ENCODE assay signal across 40 cellular contexts in genomic region chr20:41978875-41979274, GRCh38.
"Had no signal": no experiment of that assay in that cellular context is flagged by ENCODE, and none has a peak within 500 bp of the region (broad histone marks: within the 10 kb centered on the region; RNA-seq: fewer than 3 reads in every experiment).

No MANE protein-coding gene starts in this region.

- FAIRE-seq: astrocyte, bronchial epithelial cell had no signal

- H3K4me1 Mint-ChIP-seq: activated naive CD4-positive, alpha-beta T cell treated with anti-CD3 and anti-CD28 coated beads, Interleukin-2, amount 10 ng/mL, durations not matched to agents 7 days and 5 days; activated naive CD4-positive, alpha-beta T cell treated with anti-CD3 and anti-CD28 coated beads, Interleukin-2, amount 50 U/mL, for 24 hours; activated naive CD8-positive, alpha-beta T cell treated with anti-CD3 and anti-CD28 coated beads for 36 hours; activated naive CD8-positive, alpha-beta T cell treated with anti-CD3 and anti-CD28 coated beads, Interleukin-2, amount 10 ng/mL, durations not matched to agents 7 days and 5 days; activated naive CD8-positive, alpha-beta T cell treated with anti-CD3 and anti-CD28 coated beads, Interleukin-2, amount 50 U/mL, for 24 hours; activated T-helper 17 cell treated with anti-CD3 and anti-CD28 coated beads, Interleukin-2, amount 50 U/mL, for 72 hours; brain; central memory CD8-positive, alpha-beta T cell had no signal

- H3K27ac ChIP-seq: adrenal gland, ascending aorta, body of pancreas, brain microvascular endothelial cell, breast epithelium, cardiac muscle cell had no signal

- H3K4me1 ChIP-seq: adrenal gland, ascending aorta, body of pancreas, breast epithelium had no signal

- H3K4me3 Mint-ChIP-seq: activated naive CD4-positive, alpha-beta T cell treated with anti-CD3 and anti-CD28 coated beads for 36 hours; activated naive CD4-positive, alpha-beta T cell treated with anti-CD3 and anti-CD28 coated beads, Interleukin-2, amount 10 ng/mL, durations not matched to agents 7 days and 5 days; activated naive CD4-positive, alpha-beta T cell treated with anti-CD3 and anti-CD28 coated beads, Interleukin-2, amount 50 U/mL, for 24 hours; activated naive CD8-positive, alpha-beta T cell; activated naive CD8-positive, alpha-beta T cell treated with anti-CD3 and anti-CD28 coated beads for 36 hours; activated naive CD8-positive, alpha-beta T cell treated with anti-CD3 and anti-CD28 coated beads, Interleukin-2, amount 10 ng/mL, durations not matched to agents 7 days and 5 days; activated naive CD8-positive, alpha-beta T cell treated with anti-CD3 and anti-CD28 coated beads, Interleukin-2, amount 50 U/mL, for 24 hours; activated T-cell treated with anti-CD3 and anti-CD28 coated beads, Interleukin-2, amount 50 U/mL, for 24 hours; activated T-cell treated with anti-CD3 and anti-CD28 coated beads, Interleukin-2, amount 50 U/mL, for 4 hours; activated T-cell treated with anti-CD3 and anti-CD28 coated beads, Interleukin-2, amount 50 U/mL, for 72 hours; activated T-helper 1 cell treated with anti-CD3 and anti-CD28 coated beads, Interleukin-12 subunit alpha, Interleukin-12 subunit beta, Interleukin-2, Interleukin-4 antibody, amounts not matched to agents 30 ng/mL and 10 ng/mL and 1 ng/mL, durations not matched to agents 14 hours and 24 hours and 36 hours; activated T-helper 17 cell treated with anti-CD3 and anti-CD28 coated beads, Interleukin-2, amount 50 U/mL, for 72 hours; brain; central memory CD8-positive, alpha-beta T cell had no signal

- H3K27ac Mint-ChIP-seq: activated naive CD4-positive, alpha-beta T cell treated with anti-CD3 and anti-CD28 coated beads for 36 hours; activated naive CD4-positive, alpha-beta T cell treated with anti-CD3 and anti-CD28 coated beads, Interleukin-2, amount 10 ng/mL, durations not matched to agents 7 days and 5 days; activated naive CD4-positive, alpha-beta T cell treated with anti-CD3 and anti-CD28 coated beads, Interleukin-2, amount 50 U/mL, for 24 hours; activated naive CD4-positive, alpha-beta T cell treated with anti-CD3 and anti-CD28 coated beads, Interleukin-2, amount 50 U/mL, for 72 hours; activated naive CD8-positive, alpha-beta T cell; activated naive CD8-positive, alpha-beta T cell treated with anti-CD3 and anti-CD28 coated beads for 36 hours; activated naive CD8-positive, alpha-beta T cell treated with anti-CD3 and anti-CD28 coated beads, Interleukin-2, amount 10 ng/mL, durations not matched to agents 7 days and 5 days; activated naive CD8-positive, alpha-beta T cell treated with anti-CD3 and anti-CD28 coated beads, Interleukin-2, amount 50 U/mL, for 24 hours; activated T-cell treated with anti-CD3 and anti-CD28 coated beads, Interleukin-2, amount 50 U/mL, for 24 hours; activated T-cell treated with anti-CD3 and anti-CD28 coated beads, Interleukin-2, amount 50 U/mL, for 72 hours; activated T-helper 1 cell treated with anti-CD3 and anti-CD28 coated beads, Interleukin-12 subunit alpha, Interleukin-12 subunit beta, Interleukin-2, Interleukin-4 antibody, amounts not matched to agents 30 ng/mL and 10 ng/mL and 1 ng/mL, durations not matched to agents 14 hours and 24 hours and 36 hours; activated T-helper 17 cell treated with anti-CD3 and anti-CD28 coated beads, Interleukin-2, amount 50 U/mL, for 72 hours; activated T-helper 2 cell treated with anti-CD3 and anti-CD28 coated beads, Interferon-gamma antibody, Interleukin-2, Interleukin-4, amounts not matched to agents 10 μg/mL and 5 μg/mL and 100 μg/mL, durations not matched to agents 14 hours and 24 hours and 36 hours; brain had no signal

- H3K4me3 ChIP-seq: adrenal gland, ascending aorta, body of pancreas, breast epithelium, cardiac muscle cell had no signal

- H3K9me3 Mint-ChIP-seq: activated naive CD4-positive, alpha-beta T cell treated with anti-CD3 and anti-CD28 coated beads for 36 hours; activated naive CD4-positive, alpha-beta T cell treated with anti-CD3 and anti-CD28 coated beads, Interleukin-2, amount 10 ng/mL, durations not matched to agents 7 days and 5 days; activated naive CD4-positive, alpha-beta T cell treated with anti-CD3 and anti-CD28 coated beads, Interleukin-2, amount 50 U/mL, for 24 hours; activated naive CD4-positive, alpha-beta T cell treated with anti-CD3 and anti-CD28 coated beads, Interleukin-2, amount 50 U/mL, for 72 hours; activated naive CD8-positive, alpha-beta T cell treated with anti-CD3 and anti-CD28 coated beads for 36 hours; activated naive CD8-positive, alpha-beta T cell treated with anti-CD3 and anti-CD28 coated beads, Interleukin-2, amount 10 ng/mL, durations not matched to agents 7 days and 5 days; activated naive CD8-positive, alpha-beta T cell treated with anti-CD3 and anti-CD28 coated beads, Interleukin-2, amount 50 U/mL, for 24 hours; activated T-cell treated with anti-CD3 and anti-CD28 coated beads, Interleukin-2, amount 50 U/mL, for 24 hours; activated T-cell treated with anti-CD3 and anti-CD28 coated beads, Interleukin-2, amount 50 U/mL, for 4 hours; activated T-helper 1 cell treated with anti-CD3 and anti-CD28 coated beads, Interleukin-12 subunit alpha, Interleukin-12 subunit beta, Interleukin-2, Interleukin-4 antibody, amounts not matched to agents 30 ng/mL and 10 ng/mL and 1 ng/mL, durations not matched to agents 14 hours and 24 hours and 36 hours; activated T-helper 2 cell treated with anti-CD3 and anti-CD28 coated beads, Interferon-gamma antibody, Interleukin-2, Interleukin-4, amounts not matched to agents 10 μg/mL and 5 μg/mL and 100 μg/mL, durations not matched to agents 14 hours and 24 hours and 36 hours had no signal

- H3K27me3 ChIP-seq: adrenal gland, ascending aorta, body of pancreas, brain microvascular endothelial cell, breast epithelium, cardiac muscle cell had no signal

- H3K36me3 ChIP-seq: adrenal gland, ascending aorta, brain microvascular endothelial cell, breast epithelium, cardiac muscle cell had no signal

- H3K9me3 ChIP-seq: adrenal gland, ascending aorta, body of pancreas, breast epithelium had no signal

- H3K27me3 Mint-ChIP-seq: activated naive CD4-positive, alpha-beta T cell treated with anti-CD3 and anti-CD28 coated beads, Interleukin-2, amount 10 ng/mL, durations not matched to agents 7 days and 5 days; activated naive CD4-positive, alpha-beta T cell treated with anti-CD3 and anti-CD28 coated beads, Interleukin-2, amount 50 U/mL, for 24 hours; activated naive CD8-positive, alpha-beta T cell; activated naive CD8-positive, alpha-beta T cell treated with anti-CD3 and anti-CD28 coated beads for 36 hours; activated naive CD8-positive, alpha-beta T cell treated with anti-CD3 and anti-CD28 coated beads, Interleukin-2, amount 10 ng/mL, durations not matched to agents 7 days and 5 days; activated naive CD8-positive, alpha-beta T cell treated with anti-CD3 and anti-CD28 coated beads, Interleukin-2, amount 50 U/mL, for 24 hours; activated T-cell treated with anti-CD3 and anti-CD28 coated beads, Interleukin-2, amount 50 U/mL, for 24 hours; activated T-helper 17 cell treated with anti-CD3 and anti-CD28 coated beads, Interleukin-2, amount 50 U/mL, for 72 hours; central memory CD8-positive, alpha-beta T cell had no signal

- H3K36me3 Mint-ChIP-seq: activated naive CD4-positive, alpha-beta T cell treated with anti-CD3 and anti-CD28 coated beads, Interleukin-2, amount 10 ng/mL, durations not matched to agents 7 days and 5 days; activated naive CD4-positive, alpha-beta T cell treated with anti-CD3 and anti-CD28 coated beads, Interleukin-2, amount 50 U/mL, for 24 hours; activated naive CD4-positive, alpha-beta T cell treated with anti-CD3 and anti-CD28 coated beads, Interleukin-2, amount 50 U/mL, for 72 hours; activated naive CD8-positive, alpha-beta T cell; activated naive CD8-positive, alpha-beta T cell treated with anti-CD3 and anti-CD28 coated beads for 36 hours; activated naive CD8-positive, alpha-beta T cell treated with anti-CD3 and anti-CD28 coated beads, Interleukin-2, amount 10 ng/mL, durations not matched to agents 7 days and 5 days; brain had no signal

- DNase-seq: activated effector memory CD4-positive, alpha-beta T cell treated with anti-CD3 and anti-CD28 coated beads, Interleukin-2, amount 50 U/mL, for 16 hours; activated effector memory CD4-positive, alpha-beta T cell treated with Interleukin-2 at 50 U/mL for 16 hours; activated gamma-delta T cell; activated gamma-delta T cell treated with Interleukin-2 at 50 U/mL for 16 hours; activated naive CD4-positive, alpha-beta T cell; activated naive CD4-positive, alpha-beta T cell treated with anti-CD3 and anti-CD28 coated beads for 36 hours; activated naive CD4-positive, alpha-beta T cell treated with anti-CD3 and anti-CD28 coated beads, Interleukin-2, amount 10 ng/mL, durations not matched to agents 7 days and 5 days; activated naive CD4-positive, alpha-beta T cell treated with anti-CD3 and anti-CD28 coated beads, Interleukin-2, amount 50 U/mL, for 16 hours; activated naive CD4-positive, alpha-beta T cell treated with Interleukin-2 at 50 U/mL for 16 hours; activated naive CD8-positive, alpha-beta T cell treated with anti-CD3 and anti-CD28 coated beads for 36 hours; activated naive CD8-positive, alpha-beta T cell treated with anti-CD3 and anti-CD28 coated beads, Interleukin-2, amount 10 ng/mL, durations not matched to agents 7 days and 5 days; activated naive CD8-positive, alpha-beta T cell treated with anti-CD3 and anti-CD28 coated beads, Interleukin-2, amount 50 U/mL, for 24 hours; activated T-cell treated with anti-CD3 and anti-CD28 coated beads, Interleukin-2, amount 50 U/mL, for 1 hour; activated T-cell treated with anti-CD3 and anti-CD28 coated beads, Interleukin-2, amount 50 U/mL, for 24 hours; activated T-cell treated with anti-CD3 and anti-CD28 coated beads, Interleukin-2, amount 50 U/mL, for 4 hours; activated T-cell treated with anti-CD3 and anti-CD28 coated beads, Interleukin-2, amount 50 U/mL, for 48 hours; activated T-cell treated with anti-CD3 and anti-CD28 coated beads, Interleukin-2, amount 50 U/mL, for 72 hours; adrenal gland; amniotic stem cell; amygdala; anterior cingulate cortex; aorta; body of pancreas; brain microvascular endothelial cell; caudate nucleus; central memory CD4-positive, alpha-beta T cell; cerebellar nuclear complex had no signal
